In genomic region chr1:214548988-214549387, GRCh38 we compare ENCODE assay signal across 11 cellular contexts. TPM values are rescaled to one million over a fixed set of nuclear protein-coding genes. Genes with fewer than 3 reads are reported as not detected.
DNase-seq lines count a peak whose midpoint lies in the region; ATAC-seq and TF ChIP-seq lines count a peak whose summit lies in the region.
"Had no signal": no experiment of that assay in that cellular context is flagged by ENCODE, and none has a peak within 500 bp of the region (broad histone marks: within the 10 kb centered on the region; RNA-seq: fewer than 3 reads in every experiment).

No MANE protein-coding gene starts in this region.

- peak; percentile 73 for DNase-seq in ELR (ENCODE audit: low read depth)
- DNase-seq in SK-MEL-5 (ENCODE audit: low read depth, low spot score) = peak; percentile 21
- DNase-seq in foreskin keratinocyte = peak in 1 of 2 donors; percentile 29
- no peak for DNase-seq in NCI-H748 (lab: John Stamatoyannopoulos, UW; ENCODE audit: unreplicated experiment)
- no peak for DNase-seq in NCI-H69 (lab: John Stamatoyannopoulos, UW)
- DNase-seq in NCI-H1694 (lab: John Stamatoyannopoulos, UW) = no peak
- DNase-seq: activated CD8-positive, alpha-beta T cell treated with anti-CD3 and anti-CD28 coated beads for 36 hours; NCI-H446 had no signal

- ATAC-seq in foreskin keratinocyte (no peak), HG03039 (IDR thresholded peaks at IDR 0.05; ENCODE audit: unreplicated experiment) (no peak)
- ATAC-seq: activated CD8-positive, alpha-beta T cell treated with anti-CD3 and anti-CD28 coated beads for 36 hours; pancreas had no signal

- no peak overlapping the region for H3K9ac ChIP-seq in rectal smooth muscle tissue (ENCODE audit: low read length)

- H3K4me3 ChIP-seq in rectal smooth muscle tissue (ENCODE audit: low read length) = peak overlapping the region; percentile 27

- in situ Hi-C loops in SK-MEL-5 (cut with HindIII; ENCODE audit: low pct_unique_long_range_greater_than_20kb, low sequenced_read_pairs) = no loop called here

- H3K27me3 ChIP-seq in foreskin keratinocyte (no peaks in the 10 kb centered on the region), rectal smooth muscle tissue (ENCODE audit: control insufficient read depth, insufficient read depth, low read length) (no peaks in the 10 kb centered on the region)
- H3K27me3 ChIP-seq: pancreas had no signal

- H3K27ac ChIP-seq in foreskin keratinocyte (peak overlapping the region; percentile 91), rectal smooth muscle tissue (ENCODE audit: low read depth, low read length) (peak overlapping the region; percentile 9)
- H3K27ac ChIP-seq: pancreas had no signal

- H3K36me3 ChIP-seq in rectal smooth muscle tissue (ENCODE audit: control insufficient read depth, insufficient read depth, low read length) = no peaks in the 10 kb centered on the region
- H3K36me3 ChIP-seq: pancreas had no signal

- H3K4me1 ChIP-seq in foreskin keratinocyte (peaks cover 41% of the 10 kb centered on the region), rectal smooth muscle tissue (ENCODE audit: control insufficient read depth, insufficient read depth, low read length) (peaks cover 22% of the 10 kb centered on the region)

- no peak for TF ChIP-seq CTCF in foreskin keratinocyte (conservative IDR thresholded peaks at IDR 0.05)

RNA-seq across cellular contexts. Expression of gene PTPN14, which starts 2.4 kb away (rescaled TPM):
- total RNA-seq in SK-MEL-5 (2014; rRNA removed; shearing (Covaris generic)) = 5.4 and 6.3 TPM in 2 replicates
- polyA plus RNA-seq in SK-MEL-5 (2015; cell fraction: cytosol; rRNA removed) = 8.9 and 11.1 TPM in 2 replicates
- 4.3 and 6.2 TPM in 2 replicates for polyA plus RNA-seq in SK-MEL-5 (2015; cell fraction: nucleus; rRNA removed)
- total RNA-seq in foreskin keratinocyte = 47.6 and 48.2 TPM in 2 replicates
- polyA plus RNA-seq in foreskin keratinocyte = 5.0 and 6.2 TPM in 2 replicates

RNA-seq across cellular contexts. Expression of gene CENPF, which starts 54.0 kb away (rescaled TPM):
- 58.1 and 66.4 TPM in 2 replicates for total RNA-seq in SK-MEL-5 (2014; rRNA removed; shearing (Covaris generic))
- polyA plus RNA-seq in SK-MEL-5 (2015; cell fraction: cytosol; rRNA removed) = 68.0 and 73.8 TPM in 2 replicates
- polyA plus RNA-seq in SK-MEL-5 (2015; cell fraction: nucleus; rRNA removed) = 75.3 and 78.0 TPM in 2 replicates
- 53.0 and 70.7 TPM in 2 replicates for total RNA-seq in foreskin keratinocyte
- polyA plus RNA-seq in foreskin keratinocyte = 20.2 and 33.9 TPM in 2 replicates

Comparison
In these comparisons a context has a peak if more than half of its experiments do, and no peak if none do; other contexts are left out.
1. DNase-seq: peak in ELR (single experiment) and SK-MEL-5 (single experiment); none in NCI-H748 (single experiment), NCI-H69 (single experiment) and NCI-H1694 (single experiment).